ENCODE assay signal across 8 cellular contexts in genomic region chr17:7001562-7001961, GRCh38. TPM values are rescaled to one million over a fixed set of nuclear protein-coding genes. Genes with fewer than 3 reads are reported as not detected.
DNase-seq lines count a peak whose midpoint lies in the region; ATAC-seq, FAIRE-seq and TF ChIP-seq lines count a peak whose summit lies in the region.

No MANE protein-coding gene starts in this region.

- DNase-seq in EH (ENCODE audit: low read depth) (peak; percentile 35), PC-3 (no peak), bronchial epithelial cell (ENCODE audit: low read depth) (peak; percentile 56), NCI-H1048 (lab: John Stamatoyannopoulos, UW) (no peak), NCI-H345 (lab: John Stamatoyannopoulos, UW) (no peak), epidermal melanocyte (ENCODE audit: insufficient read length, low spot score) (no peak)

- H3K36me3 ChIP-seq in PC-3 (ENCODE audit: low read depth, low read length) = peaks cover 7% of the 10 kb centered on the region
- H3K36me3 ChIP-seq in bronchial epithelial cell (ENCODE audit: control insufficient read depth, insufficient read depth, low read length) = peaks cover 15% of the 10 kb centered on the region
- peaks cover 77% of the 10 kb centered on the region for H3K36me3 ChIP-seq in neutrophil

- intact Hi-C loops in PC-3 (cut with micrococcal nuclease) = no loop called here

- H3K27ac ChIP-seq in PC-3 (ENCODE audit: low read length) = no peak overlapping the region
- no peak overlapping the region for H3K27ac ChIP-seq in neutrophil

- H4K20me1 ChIP-seq in PC-3 (ENCODE audit: low read length) = 0 out of 2 replicates have a peak, but pooled peaks cover 2% of the 10 kb centered on the region

- CTCF ChIA-PET in PC-3 (lab: Charles Lee) = no interaction called here

- H3K9me2 ChIP-seq in PC-3 (replicated peaks; ENCODE audit: low read length) = no peaks in the 10 kb centered on the region

- ATAC-seq in PC-3 = no peak
- ATAC-seq in HG03521 (IDR thresholded peaks at IDR 0.05; ENCODE audit: unreplicated experiment) = no peak

- H3K4me2 ChIP-seq in PC-3 (ENCODE audit: low read length) = no peak overlapping the region

- no peaks in the 10 kb centered on the region for H3F3A ChIP-seq in PC-3 (ENCODE audit: low read length, unreplicated experiment)

- H3K27me3 ChIP-seq in PC-3 (ENCODE audit: low read length) = no peaks in the 10 kb centered on the region
- no peaks in the 10 kb centered on the region for H3K27me3 ChIP-seq in bronchial epithelial cell (ENCODE audit: control insufficient read depth, insufficient read depth, low read length)
- no peaks in the 10 kb centered on the region for H3K27me3 ChIP-seq in neutrophil

- no peak overlapping the region for H3K9ac ChIP-seq in PC-3 (ENCODE audit: low read length)

- POLR2A ChIA-PET in PC-3 (lab: Charles Lee; ENCODE audit: unreplicated experiment) = no interaction called here

- no peaks in the 10 kb centered on the region for H3K4me1 ChIP-seq in PC-3 (ENCODE audit: insufficient read depth, low read length)
- peaks cover 0 to 3% of the 10 kb centered on the region in 2 experiments for H3K4me1 ChIP-seq in neutrophil (ENCODE audit: control insufficient read depth in 1 of 2, insufficient read depth in 1 of 2, low read depth in 1 of 2, low read length in 1 of 2)

- no peaks in the 10 kb centered on the region for H3K79me2 ChIP-seq in PC-3 (ENCODE audit: low read length)

- no peak overlapping the region for H3K4me3 ChIP-seq in PC-3 (ENCODE audit: low read length)
- H3K4me3 ChIP-seq in bronchial epithelial cell (ENCODE audit: low read depth, low read length) = no peak overlapping the region
- H3K4me3 ChIP-seq in neutrophil (ENCODE audit: low read depth in 1 of 2, low read length in 1 of 2) = no peak overlapping the region

- TF ChIP-seq CTCF in PC-3 (conservative IDR thresholded peaks at IDR 0.05; ENCODE audit: low read depth, low read length) (peak; percentile 32; the same call in 1 of the 2 replicates), bronchial epithelial cell (IDR thresholded peaks at IDR 0.05; ENCODE audit: insufficient read depth, low read length, severe bottlenecking) (peak; percentile 59), neutrophil (IDR thresholded peaks at IDR 0.05) (peak; percentile 60)

- H3K9me3 ChIP-seq in PC-3 (ENCODE audit: low read length) (no peaks in the 10 kb centered on the region), neutrophil (no peaks in the 10 kb centered on the region)

- FAIRE-seq in bronchial epithelial cell (lab: Jason Lieb, UNC) = no peak

- no TSS peak for BruUV-seq in PC-3 (replicated peaks; lab: Mats Ljungman, UMichigan)

- no peak overlapping the region for H2AFZ ChIP-seq in PC-3 (ENCODE audit: low read length)

RNA-seq across cellular contexts. Expression of gene ALOX12, which starts 5.7 kb away (rescaled TPM):
- total RNA-seq in PC-3 (2014; rRNA removed) (not detected in 2 replicates), bronchial epithelial cell (0.26 and 1.2 TPM in 2 replicates)

RNA-seq across cellular contexts. Expression of gene RNASEK, which starts 10.9 kb away (rescaled TPM):
- total RNA-seq in PC-3 (2014; rRNA removed) (169 and 195 TPM in 2 replicates), bronchial epithelial cell (5.3 and 25.5 TPM in 2 replicates)

RNA-seq across cellular contexts. Expression of gene BCL6B, which starts 21.3 kb away (rescaled TPM):
- total RNA-seq in PC-3 (2014; rRNA removed) (0.12 TPM in 1 of 2 replicates, not detected in the other), bronchial epithelial cell (not detected in 2 replicates)

RNA-seq across cellular contexts. Expression of gene SLC16A13, which starts 34.3 kb away (rescaled TPM):
- 0.62 and 1.7 TPM in 2 replicates for total RNA-seq in PC-3 (2014; rRNA removed)
- total RNA-seq in bronchial epithelial cell = 0.26 and 1.2 TPM in 2 replicates

RNA-seq across cellular contexts. Expression of gene SLC16A11, which starts 42.3 kb away (rescaled TPM):
- total RNA-seq in PC-3 (2014; rRNA removed) = 0.75 TPM in 1 of 2 replicates, not detected in the other
- total RNA-seq in bronchial epithelial cell = 0.38 TPM in 1 of 2 replicates, not detected in the other

Comparison
In these comparisons a context has a peak if more than half of its experiments do, and no peak if none do; other contexts are left out.
1. DNase-seq: peak in EH (single experiment) and bronchial epithelial cell (single experiment); none in PC-3 (single experiment), NCI-H1048 (single experiment), NCI-H345 (single experiment) and epidermal melanocyte (single experiment).
2. Peak in every context shown above with its lines, with median percentiles within 50 percentile points of each other: CTCF ChIP-seq.